12 cellular contexts compared by ENCODE assay signal in the genomic region with DNA sequence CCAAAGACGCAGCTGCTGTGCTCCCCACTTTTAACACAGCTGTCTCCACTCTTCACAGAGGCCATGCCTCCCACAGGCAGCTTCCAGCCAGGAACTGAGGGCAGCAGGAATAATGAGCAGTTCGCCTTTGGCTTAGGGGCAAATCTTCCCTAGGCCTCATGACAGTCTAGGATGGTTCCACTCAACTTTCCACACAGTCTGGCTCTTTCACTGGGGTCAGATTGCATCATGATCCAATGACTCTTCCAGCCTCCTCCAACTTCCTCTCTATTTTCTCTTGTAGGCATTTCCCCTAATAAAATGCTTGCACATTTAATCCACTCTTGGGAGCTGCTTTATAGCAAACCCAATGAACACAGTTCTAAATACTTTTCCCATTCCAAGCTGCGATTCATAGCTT.
DNase-seq lines count a peak whose midpoint lies in the region; ATAC-seq and TF ChIP-seq lines count a peak whose summit lies in the region.
"Had no signal": no experiment of that assay in that cellular context is flagged by ENCODE, and none has a peak within 500 bp of the region (broad histone marks: within the 10 kb centered on the region; RNA-seq: fewer than 3 reads in every experiment).

No MANE protein-coding gene starts in this region.

- TF ChIP-seq CTCF in AG10803 (conservative IDR thresholded peaks at IDR 0.05; ENCODE audit: low read length) (no peak), cardiac fibroblast (IDR thresholded peaks at IDR 0.05; ENCODE audit: low read depth, low read length) (no peak), lower lobe of right lung (IDR thresholded peaks at IDR 0.05) (no peak)

- peak overlapping the region; percentile 16 for H3K27ac ChIP-seq in lower lobe of right lung
- H3K27ac ChIP-seq: BLaER1, gastrocnemius medialis had no signal

- H3K4me1 ChIP-seq in lower lobe of right lung: peaks cover 9% of the 10 kb centered on the region
- H3K4me1 ChIP-seq: BLaER1 had no signal

- H3K27me3 ChIP-seq in lower lobe of right lung (ENCODE audit: low read depth): no peaks in the 10 kb centered on the region
- H3K27me3 ChIP-seq: BLaER1, gastrocnemius medialis had no signal

- DNase-seq in AG10803 (ENCODE audit: low read depth) (peak; percentile 70), M059J (ENCODE audit: low read depth) (peak; percentile 72), cardiac fibroblast (ENCODE audit: low read depth in 2 of 2) (peak; percentile 62 to 65), lower lobe of right lung (no peak), hypothalamus (lab: John Stamatoyannopoulos, UW) (no peak)
- DNase-seq in stimulated activated CD4-positive, alpha-beta T cell treated with anti-CD3 and anti-CD28 coated beads, Interleukin-4, amount 100 ng/mL, for 1 hour: no peak
- no peak for DNase-seq in activated CD4-positive, alpha-beta T cell treated with anti-CD3 and anti-CD28 coated beads for 1 hour
- DNase-seq: NCI-H2171 treated with DMSO at 0.1 percent for 48 hours; stimulated activated CD4-positive, alpha-beta T cell treated with anti-CD3 and anti-CD28 coated beads, Interleukin-15, amount 100 ng/mL, for 24 hours had no signal

- H3K4me3 ChIP-seq in AG10803 (ENCODE audit: low read length): no peak overlapping the region
- H3K4me3 ChIP-seq in cardiac fibroblast (replicated peaks in 1 of 2; ENCODE audit: low read depth in 2 of 2, low read length in 2 of 2): no peak overlapping the region
- H3K4me3 ChIP-seq in lower lobe of right lung: no peak overlapping the region
- H3K4me3 ChIP-seq: BLaER1, gastrocnemius medialis had no signal

- ATAC-seq in lower lobe of right lung (peak; percentile 73 to 76), GM18861 (IDR thresholded peaks at IDR 0.05; ENCODE audit: unreplicated experiment) (no peak)

- intact Hi-C loops in lower lobe of right lung (cut with DNase I): no loop called here

- no peaks in the 10 kb centered on the region for H3K9me3 ChIP-seq in lower lobe of right lung
- H3K9me3 ChIP-seq: BLaER1, gastrocnemius medialis had no signal

- H3K36me3 ChIP-seq in lower lobe of right lung: no peaks in the 10 kb centered on the region
- H3K36me3 ChIP-seq: BLaER1, gastrocnemius medialis had no signal

Comparison
In these comparisons a context has a peak if more than half of its experiments do, and no peak if none do; other contexts are left out.
1. DNase-seq: peak in AG10803 (single experiment), M059J (single experiment) and cardiac fibroblast (2 of 2); none in lower lobe of right lung (single experiment), stimulated activated CD4-positive, alpha-beta T cell treated with anti-CD3 and anti-CD28 coated beads, Interleukin-4, amount 100 ng/mL, for 1 hour (single experiment), activated CD4-positive, alpha-beta T cell treated with anti-CD3 and anti-CD28 coated beads for 1 hour (single experiment) and hypothalamus (0 of 51).